8 cellular contexts compared by ENCODE assay signal in genomic region chr11:96155627-96156378, GRCh38.
A peak's percentile ranks its signal among the peaks of the same experiment; 100 is the strongest.
DNase-seq lines count a peak whose midpoint lies in the region; ATAC-seq and TF ChIP-seq lines count a peak whose summit lies in the region.

No MANE protein-coding gene starts in this region.

- peak overlapping the region; percentile 90 to 97 for H3K27ac Mint-ChIP-seq in T-cell

- ATAC-seq in GM18873 (IDR thresholded peaks at IDR 0.05; ENCODE audit: low FRiP score, unreplicated experiment) (peak; percentile 63), HG03108 (IDR thresholded peaks at IDR 0.05; ENCODE audit: unreplicated experiment) (peak; percentile 40), T-cell (replicated peaks in 1 of 4) (no peak)

- H3K9me3 Mint-ChIP-seq in T-cell = no peaks in the 10 kb centered on the region

- peak; percentile 88 for DNase-seq in AG04450 (ENCODE audit: low read depth, low spot score)
- DNase-seq in T-cell = no peak
- DNase-seq in cardiac fibroblast (ENCODE audit: low read depth in 2 of 2) = peak; percentile 98
- DNase-seq in left kidney (ENCODE audit: low read depth, low spot score) = peak; percentile 80
- DNase-seq in stimulated activated CD4-positive, alpha-beta T cell treated with anti-CD3 and anti-CD28 coated beads, Interleukin-1b, Interleukin-23, amount 100 ng/mL, for 48 hours = peak; percentile 82
- no peak for DNase-seq in NCI-H128 (lab: John Stamatoyannopoulos, UW; ENCODE audit: unreplicated experiment)

- H3K4me1 Mint-ChIP-seq in T-cell = peaks cover 59 to 68% (median 64%) of the 10 kb centered on the region in 3 donors

- POLR2A ChIA-PET in AG04450 (lab: Yijun Ruan, JAX) = interaction anchor here (0.6 to 1.5 kb wide), 14 partner anchors 29 to 320 kb away, joined by 3 to 8 read pairs (median 4); partner anchors contain the start of genes MAML2 and MTMR2
- POLR2A ChIA-PET in T-cell (lab: Charles Lee) = interaction anchor here (0.6 kb wide), 2 partner anchors 13 to 1398 kb away, joined by 4 read pairs; no protein-coding TSS in a partner anchor

- H3K27ac ChIP-seq in AG04450 (ENCODE audit: low read depth, low read length) = peak overlapping the region; percentile 98

- H3K4me3 ChIP-seq in AG04450 (ENCODE audit: low read depth, low read length) (peak overlapping the region; percentile 43), cardiac fibroblast (replicated peaks in 1 of 2; ENCODE audit: low read depth in 2 of 2, low read length in 2 of 2) (peak overlapping the region in 1 of 2 donors; percentile 13)

- no peaks in the 10 kb centered on the region for H3K9me3 ChIP-seq in AG04450 (ENCODE audit: control insufficient read depth, insufficient read depth, low read length)

- H3K27me3 Mint-ChIP-seq in T-cell = no peaks in the 10 kb centered on the region

- CTCF ChIA-PET in AG04450 (lab: Charles Lee) = interaction anchor here (0.6 to 1.8 kb wide), 12 partner anchors 10 to 322 kb away, joined by 3 to 16 read pairs (median 4); partner anchors contain the start of gene MAML2
- CTCF ChIA-PET in T-cell (lab: Charles Lee) = interaction anchor here in 1 of 2 donors (0.9 kb wide), 1 partner anchor 14 kb away, joined by 3 read pairs; no protein-coding TSS in a partner anchor

- no peaks in the 10 kb centered on the region for H3K27me3 ChIP-seq in AG04450 (ENCODE audit: control insufficient read depth, insufficient read depth, low read length)

- peak overlapping the region in 2 of 3 donors; percentile 24 to 30 for H3K4me3 Mint-ChIP-seq in T-cell

- peaks cover 15% of the 10 kb centered on the region for H3K36me3 Mint-ChIP-seq in T-cell

- TF ChIP-seq CTCF in AG04450 (IDR thresholded peaks at IDR 0.05; ENCODE audit: low read depth, low read length) = peak; percentile 49
- peak; percentile 36 for TF ChIP-seq CTCF in cardiac fibroblast (IDR thresholded peaks at IDR 0.05; ENCODE audit: low read depth, low read length)

Comparison
In these comparisons a context has a peak if more than half of its experiments do, and no peak if none do; other contexts are left out.
1. DNase-seq: peak in AG04450 (single experiment), cardiac fibroblast (2 of 2), left kidney (single experiment) and stimulated activated CD4-positive, alpha-beta T cell treated with anti-CD3 and anti-CD28 coated beads, Interleukin-1b, Interleukin-23, amount 100 ng/mL, for 48 hours (single experiment); none in T-cell (0 of 34) and NCI-H128 (single experiment).
2. ATAC-seq: peak in GM18873 (single experiment) and HG03108 (single experiment); none in T-cell (0 of 4).